In genomic region chr1:174248041-174248440, GRCh38 we compare ENCODE assay signal across 23 cellular contexts.
DNase-seq lines count a peak whose midpoint lies in the region; ATAC-seq and TF ChIP-seq lines count a peak whose summit lies in the region.
"Had no signal": no experiment of that assay in that cellular context is flagged by ENCODE, and none has a peak within 500 bp of the region (broad histone marks: within the 10 kb centered on the region; RNA-seq: fewer than 3 reads in every experiment).

No MANE protein-coding gene starts in this region.

- peak overlapping the region in 1 of 2 donors; percentile 8 for H3K27ac ChIP-seq in right atrium auricular region
- H3K27ac ChIP-seq: BLaER1 had no signal

- peak overlapping the region; percentile 37 for H3K27ac Mint-ChIP-seq in T-helper 17 cell
- H3K27ac Mint-ChIP-seq in central memory CD8-positive, alpha-beta T cell (ENCODE audit: low read depth): peak overlapping the region; percentile 12
- H3K27ac Mint-ChIP-seq: CD4-positive, CD25-positive, alpha-beta regulatory T cell had no signal

- H3K9me3 ChIP-seq in right atrium auricular region: no peaks in the 10 kb centered on the region
- H3K9me3 ChIP-seq in T-helper 17 cell (ENCODE audit: control insufficient read depth, low read length, poor library complexity, severe bottlenecking): no peaks in the 10 kb centered on the region
- H3K9me3 ChIP-seq: BE2C, BLaER1 had no signal

- intact Hi-C loops in left ventricle myocardium superior (cut with micrococcal nuclease): no loop called here

- no peaks in the 10 kb centered on the region for H3K27me3 ChIP-seq in right atrium auricular region
- H3K27me3 ChIP-seq: BE2C, BLaER1 had no signal

- no peak for DNase-seq in left ventricle myocardium superior
- DNase-seq in right atrium auricular region (ENCODE audit: low spot score): no peak
- DNase-seq in T-helper 17 cell: no peak
- no peak for DNase-seq in central memory CD8-positive, alpha-beta T cell (ENCODE audit: low spot score in 2 of 2)
- DNase-seq in activated CD4-positive, CD25-positive, alpha-beta regulatory T cell (lab: John Stamatoyannopoulos, UW): no peak
- DNase-seq: 8988T; ACHN; BE2C; C1 segment of cervical spinal cord; CD4-positive, alpha-beta memory T cell; CD4-positive, CD25-positive, alpha-beta regulatory T cell; CD8-positive, alpha-beta memory T cell; COR-L47; DMS 273 treated with DMSO at 0.1 percent for 48 hours; DMS153; DMS79; DND-41; EL; GDM1 had no signal

- H3K36me3 ChIP-seq in right atrium auricular region: peaks cover 16% of the 10 kb centered on the region
- H3K36me3 ChIP-seq: BE2C had no signal

- no peaks in the 10 kb centered on the region for H3K9me3 Mint-ChIP-seq in central memory CD8-positive, alpha-beta T cell
- H3K9me3 Mint-ChIP-seq: CD14-positive monocyte; CD4-positive, alpha-beta memory T cell; CD8-positive, alpha-beta memory T cell had no signal

- H3K27me3 Mint-ChIP-seq in T-helper 17 cell: no peaks in the 10 kb centered on the region
- no peaks in the 10 kb centered on the region for H3K27me3 Mint-ChIP-seq in central memory CD8-positive, alpha-beta T cell
- H3K27me3 Mint-ChIP-seq: CD4-positive, alpha-beta memory T cell; CD4-positive, CD25-positive, alpha-beta regulatory T cell; CD8-positive, alpha-beta memory T cell had no signal

- no peak overlapping the region for H3K4me3 Mint-ChIP-seq in T-helper 17 cell
- H3K4me3 Mint-ChIP-seq in central memory CD8-positive, alpha-beta T cell: no peak overlapping the region
- H3K4me3 Mint-ChIP-seq: CD14-positive monocyte; CD4-positive, alpha-beta memory T cell; CD4-positive, CD25-positive, alpha-beta regulatory T cell; CD8-positive, alpha-beta memory T cell had no signal

- ATAC-seq in left ventricle myocardium superior (peak; percentile 49), T-helper 17 cell (no peak), GM18505 (IDR thresholded peaks at IDR 0.05; ENCODE audit: unreplicated experiment) (no peak)
- no peak for ATAC-seq in central memory CD8-positive, alpha-beta T cell (replicated peaks; ENCODE audit: extremely low read depth, poor library complexity, severe bottlenecking)
- ATAC-seq: GM12878 had no signal

- peaks cover 3% of the 10 kb centered on the region for H3K36me3 Mint-ChIP-seq in T-helper 17 cell (ENCODE audit: low read depth)
- peaks cover 27% of the 10 kb centered on the region for H3K36me3 Mint-ChIP-seq in central memory CD8-positive, alpha-beta T cell (ENCODE audit: insufficient read depth)

- H3K4me1 Mint-ChIP-seq in T-helper 17 cell: peaks cover 5% of the 10 kb centered on the region
- peaks cover 2% of the 10 kb centered on the region for H3K4me1 Mint-ChIP-seq in central memory CD8-positive, alpha-beta T cell
- H3K4me1 Mint-ChIP-seq: CD14-positive monocyte; CD4-positive, alpha-beta memory T cell had no signal

- no peak overlapping the region for H3K4me3 ChIP-seq in right atrium auricular region
- H3K4me3 ChIP-seq: BLaER1, GM12878 had no signal

- TF ChIP-seq POLR2A in GM18505 (IDR thresholded peaks at IDR 0.05; ENCODE audit: borderline replicate concordance, extremely low read depth, insufficient read depth, insufficient read length): no peak

- TF ChIP-seq CTCF in right atrium auricular region (IDR thresholded peaks at IDR 0.05): no peak

- no peaks in the 10 kb centered on the region for H3K4me1 ChIP-seq in right atrium auricular region
- H3K4me1 ChIP-seq: BE2C, BLaER1 had no signal
